8 cellular contexts compared by ENCODE assay signal in the genomic region with DNA sequence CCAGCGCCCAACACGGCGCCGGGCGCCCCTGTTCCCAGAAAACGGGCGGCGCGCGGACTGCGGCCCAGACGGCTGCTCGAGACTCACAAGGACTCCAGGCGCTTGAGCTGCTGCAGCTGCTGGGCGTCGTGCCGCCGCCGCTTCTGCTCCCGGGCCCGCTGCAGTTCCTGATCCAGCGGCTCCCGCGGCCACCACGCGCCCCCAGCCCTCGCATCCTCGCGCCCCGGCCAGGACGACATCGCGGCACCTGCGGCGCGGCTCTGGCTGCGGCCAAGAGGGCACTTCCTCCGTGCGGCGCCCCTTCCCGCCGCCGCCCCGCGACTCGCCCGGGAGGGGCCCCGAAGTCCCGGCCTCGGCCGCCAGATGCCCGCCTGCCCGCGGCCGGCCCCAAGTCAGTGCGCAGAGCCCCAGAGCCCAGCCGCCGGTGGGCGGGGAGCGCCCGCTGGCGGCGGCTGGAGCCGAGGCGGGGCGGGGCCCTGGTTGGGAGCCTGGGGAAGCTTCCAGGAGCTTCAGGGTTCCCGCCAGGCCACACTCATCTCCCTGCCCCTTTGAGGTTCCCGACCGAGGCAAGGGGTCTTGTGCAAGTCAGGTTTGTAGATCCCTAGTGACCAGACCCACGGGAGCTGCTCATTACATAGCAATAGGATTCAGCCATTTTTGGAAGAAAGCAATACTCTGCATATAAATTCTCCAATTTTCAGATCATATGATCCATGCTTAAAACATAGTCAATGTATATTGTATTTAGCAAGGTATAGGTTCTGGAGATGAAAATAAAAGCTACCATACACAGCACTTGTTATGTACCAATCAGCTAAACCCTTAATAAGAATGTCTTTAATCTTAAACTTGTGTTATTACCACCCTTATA. TPM values are rescaled to one million over a fixed set of nuclear protein-coding genes. Genes with fewer than 3 reads are reported as not detected.
A peak's percentile ranks its signal among the peaks of the same experiment; 100 is the strongest.
DNase-seq lines count a peak whose midpoint lies in the region; ATAC-seq and TF ChIP-seq lines count a peak whose summit lies in the region.

No MANE protein-coding gene starts in this region.

- ATAC-seq in activated naive CD4-positive, alpha-beta T cell treated with anti-CD3 and anti-CD28 coated beads, Interleukin-2, amount 50 U/mL, for 72 hours, result peak; percentile 89 to 94

- no peaks in the 10 kb centered on the region; the same call in 1 of the 2 replicates for H4K20me1 ChIP-seq in SK-N-SH (ENCODE audit: insufficient read depth)

- WGBS in SK-N-SH (ENCODE audit: low lambda C conversion rate), result under 1% methylated on average over 20 of the region's 70 CpGs
- 0% methylated on average over 3 to 25 of the region's 70 CpGs for WGBS in thyroid gland, 2 donors

- H3K9me2 ChIP-seq in SK-N-SH, result no peaks in the 10 kb centered on the region

- H3K27me3 ChIP-seq in SK-N-SH (ENCODE audit: insufficient read depth), result no peaks in the 10 kb centered on the region
- H3K27me3 ChIP-seq in thyroid gland, result no peaks in the 10 kb centered on the region

- peak overlapping the region; percentile 81 to 91 for H3K27ac ChIP-seq in SK-N-SH (ENCODE audit: low read depth in 2 of 2, low read length in 1 of 2)
- peak overlapping the region; percentile 70 to 98 (median 80) for H3K27ac ChIP-seq in thyroid gland

- TF ChIP-seq POLR2A in thyroid gland (IDR thresholded peaks at IDR 0.05), result peak in 1 of 2 donors; percentile 69

- peaks cover 28% of the 10 kb centered on the region for H3K4me1 Mint-ChIP-seq in osteocyte (ENCODE audit: unreplicated experiment)

- peaks cover 45% of the 10 kb centered on the region for H3K79me2 ChIP-seq in SK-N-SH (ENCODE audit: insufficient read depth)

- intact Hi-C loops in head of caudate nucleus (cut with DNase I) (loop anchor here (5.0 kb wide), 2 partner anchors 51 to 119 kb away; a partner anchor contains a TSS), thyroid gland (cut with DNase I) (loop anchor here (5.0 to 10.0 kb wide), 2 partner anchors 98 to 119 kb away; a partner anchor contains a TSS)

- H3K4me3 ChIP-seq in LNCaP clone FGC (ENCODE audit: low read depth, low read length) (no peak overlapping the region), SK-N-SH (ENCODE audit: low read depth in 2 of 2, low read length in 1 of 2) (peak overlapping the region; percentile 71 to 82), thyroid gland (replicated peaks in 1 of 3) (peak overlapping the region; percentile 31 to 71 (median 60))

- H3K36me3 Mint-ChIP-seq in activated naive CD4-positive, alpha-beta T cell treated with anti-CD3 and anti-CD28 coated beads, Interleukin-2, amount 50 U/mL, for 72 hours, result peaks cover 16 to 26% of the 10 kb centered on the region in 2 donors
- peaks cover 9% of the 10 kb centered on the region for H3K36me3 Mint-ChIP-seq in osteocyte (ENCODE audit: unreplicated experiment)

- peak overlapping the region; percentile 72 for H2AFZ ChIP-seq in SK-N-SH (ENCODE audit: low read depth)

- peaks cover 4% of the 10 kb centered on the region in 2 donors for H3K9me3 Mint-ChIP-seq in activated naive CD4-positive, alpha-beta T cell treated with anti-CD3 and anti-CD28 coated beads, Interleukin-2, amount 50 U/mL, for 72 hours
- H3K9me3 Mint-ChIP-seq in osteocyte (ENCODE audit: unreplicated experiment), result no peaks in the 10 kb centered on the region

- peaks cover 7% of the 10 kb centered on the region for H3F3A ChIP-seq in SK-N-SH (replicated peaks; ENCODE audit: insufficient read depth)

- H3K27ac Mint-ChIP-seq in activated naive CD4-positive, alpha-beta T cell treated with anti-CD3 and anti-CD28 coated beads, Interleukin-2, amount 50 U/mL, for 72 hours, result no peak overlapping the region
- peak overlapping the region; percentile 70 for H3K27ac Mint-ChIP-seq in osteocyte (ENCODE audit: unreplicated experiment)

- H3K27me3 Mint-ChIP-seq in osteocyte (ENCODE audit: unreplicated experiment), result no peaks in the 10 kb centered on the region

- peak overlapping the region; percentile 84 for H3K9ac ChIP-seq in SK-N-SH

- peaks cover 6 to 7% of the 10 kb centered on the region in 2 experiments for H3K36me3 ChIP-seq in SK-N-SH (replicated peaks in 1 of 2; ENCODE audit: control insufficient read depth in 1 of 2, insufficient read depth in 2 of 2, low read length in 1 of 2)
- no peaks in the 10 kb centered on the region for H3K36me3 ChIP-seq in thyroid gland

- CTCF ChIA-PET in SK-N-SH (lab: Yijun Ruan, JAX), result interaction anchor here (0.6 to 5.8 kb wide), 36 partner anchors 8 to 180 kb away, joined by 3 to 48 read pairs (median 4); a partner anchor contains a TSS

- POLR2A ChIA-PET in SK-N-SH (lab: Yijun Ruan, JAX), result interaction anchor here (0.6 to 2.8 kb wide), 4 partner anchors 14 to 119 kb away, joined by 3 to 18 read pairs (median 10); a partner anchor contains a TSS

- H3K9me3 ChIP-seq in SK-N-SH, result no peaks in the 10 kb centered on the region
- no peaks in the 10 kb centered on the region for H3K9me3 ChIP-seq in thyroid gland

- TF ChIP-seq CTCF in LNCaP clone FGC (IDR thresholded peaks at IDR 0.05; ENCODE audit: control insufficient read depth, extremely low read depth, insufficient read depth) (peak; percentile 68), SK-N-SH (IDR thresholded peaks at IDR 0.05) (peak; percentile 64), osteocyte (IDR thresholded peaks at IDR 0.05) (peak; percentile 81), thyroid gland (IDR thresholded peaks at IDR 0.05) (peak in 3 of 6 experiments; percentile 60 to 80 (median 66))

- no peak; a peak in 3 of 4 replicates for TF ChIP-seq EP300 in SK-N-SH (IDR thresholded peaks at IDR 0.05; ENCODE audit: borderline replicate concordance in 1 of 2, low read depth in 1 of 2, low read length in 1 of 2)

- peak; percentile 74 for TF ChIP-seq RAD21 in SK-N-SH (IDR thresholded peaks at IDR 0.05; ENCODE audit: low read length)

- DNase-seq in GF-D8 (lab: John Stamatoyannopoulos, UW) (peak; percentile 71), H4 (ENCODE audit: low spot score) (peak; percentile 59), LNCaP clone FGC (ENCODE audit: low read depth) (no peak), SK-N-SH (peak; percentile 99), head of caudate nucleus (peak; percentile 39 to 91 (median 84)), osteocyte (ENCODE audit: extremely low spot score, unreplicated experiment) (peak; percentile 93), thyroid gland (peak; percentile 76 to 81)
- peak; percentile 73 to 79 for DNase-seq in activated naive CD4-positive, alpha-beta T cell treated with anti-CD3 and anti-CD28 coated beads, Interleukin-2, amount 50 U/mL, for 72 hours (ENCODE audit: low spot score in 2 of 2)

- peaks cover 3 to 10% of the 10 kb centered on the region in 2 experiments; a peak in 3 of 4 replicates for H3K4me1 ChIP-seq in SK-N-SH (ENCODE audit: control insufficient read depth in 1 of 2, insufficient read depth in 2 of 2, low read depth in 1 of 2, low read length in 1 of 2)
- H3K4me1 ChIP-seq in thyroid gland, result peaks cover 6 to 13% of the 10 kb centered on the region in 2 donors

- H3K4me2 ChIP-seq in SK-N-SH, result peak overlapping the region; percentile 80

- peak overlapping the region; percentile 90 for H3K4me3 Mint-ChIP-seq in osteocyte (ENCODE audit: unreplicated experiment)

TF ChIP-seq in SK-N-SH, 30 proteins besides CTCF, POLR2A, EP300 and RAD21 (continues in another document):
- TF ChIP-seq JUND (IDR thresholded peaks at IDR 0.05) (no peak), MXI1 (IDR thresholded peaks at IDR 0.05; ENCODE audit: low read depth, low read length) (no peak; the same call in 1 of the 2 replicates), TCF12 (IDR thresholded peaks at IDR 0.05) (no peak), RXRA (IDR thresholded peaks at IDR 0.05; ENCODE audit: borderline replicate concordance, low read depth) (no peak), CHD2 (IDR thresholded peaks at IDR 0.05; ENCODE audit: low read length, partially characterized antibody) (no peak), RFX5 (IDR thresholded peaks at IDR 0.05; ENCODE audit: low read length) (0 out of 2 replicates have a peak, but pooled peaks have one; percentile 47), TAF1 (IDR thresholded peaks at IDR 0.05; ENCODE audit: borderline replicate concordance, low read depth, low read length) (no peak)
- TF ChIP-seq, protein P1, sequence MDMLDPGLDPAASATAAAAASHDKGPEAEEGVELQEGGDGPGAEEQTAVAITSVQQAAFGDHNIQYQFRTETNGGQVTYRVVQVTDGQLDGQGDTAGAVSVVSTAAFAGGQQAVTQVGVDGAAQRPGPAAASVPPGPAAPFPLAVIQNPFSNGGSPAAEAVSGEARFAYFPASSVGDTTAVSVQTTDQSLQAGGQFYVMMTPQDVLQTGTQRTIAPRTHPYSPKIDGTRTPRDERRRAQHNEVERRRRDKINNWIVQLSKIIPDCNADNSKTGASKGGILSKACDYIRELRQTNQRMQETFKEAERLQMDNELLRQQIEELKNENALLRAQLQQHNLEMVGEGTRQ (IDR thresholded peaks at IDR 0.05; ENCODE audit: borderline replicate concordance, low read depth, low read length), result no peak
- TF ChIP-seq, protein P2, sequence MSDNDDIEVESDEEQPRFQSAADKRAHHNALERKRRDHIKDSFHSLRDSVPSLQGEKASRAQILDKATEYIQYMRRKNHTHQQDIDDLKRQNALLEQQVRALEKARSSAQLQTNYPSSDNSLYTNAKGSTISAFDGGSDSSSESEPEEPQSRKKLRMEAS (IDR thresholded peaks at IDR 0.05; ENCODE audit: low read depth), result peak; percentile 65

RNA-seq across cellular contexts. Expression of a gene that starts 14.2 kb away (rescaled TPM):
- total RNA-seq in H4 (2014; rRNA removed; shearing (Covaris generic)), result 167 and 188 TPM in 2 replicates
- 211 and 219 TPM in 2 replicates for polyA plus RNA-seq in SK-N-SH (2012; rRNA removed)
- polyA plus RNA-seq in SK-N-SH (2012; cell fraction: cytosol; rRNA removed), result 262 TPM in 2 replicates
- 143 and 147 TPM in 2 replicates for polyA plus RNA-seq in SK-N-SH (2012; cell fraction: nucleus; rRNA removed)
- total RNA-seq in activated naive CD4-positive, alpha-beta T cell treated with anti-CD3 and anti-CD28 coated beads, Interleukin-2, amount 50 U/mL, for 72 hours, result 1 to 10 TPM in 1 of 2 donors, not detected in 1; 2.1 TPM
- total RNA-seq in osteocyte, result 229 and 237 TPM in 2 replicates
- 100 to 1,000 TPM in 3 of 4 donors, 10 to 100 TPM in 1; 94.7 to 139 (median 123) TPM for total RNA-seq in thyroid gland

RNA-seq across cellular contexts. Expression of a gene that starts 51.5 kb away (rescaled TPM):
- total RNA-seq in H4 (2014; rRNA removed; shearing (Covaris generic)), result 49.4 and 63.6 TPM in 2 replicates
- polyA plus RNA-seq in SK-N-SH (2012; rRNA removed), result 23.6 and 28.3 TPM in 2 replicates
- polyA plus RNA-seq in SK-N-SH (2012; cell fraction: cytosol; rRNA removed), result 32.5 and 37.1 TPM in 2 replicates
- 18.4 and 43.0 TPM in 2 replicates for polyA plus RNA-seq in SK-N-SH (2012; cell fraction: nucleus; rRNA removed)
- total RNA-seq in activated naive CD4-positive, alpha-beta T cell treated with anti-CD3 and anti-CD28 coated beads, Interleukin-2, amount 50 U/mL, for 72 hours, result 10 to 100 TPM; 35.7 to 49.5 TPM
- 33.9 and 36.5 TPM in 2 replicates for total RNA-seq in osteocyte
- total RNA-seq in thyroid gland, result 10 to 100 TPM; 35.1 to 49.8 (median 42.5) TPM

Comparison
In these comparisons a context has a peak if more than half of its experiments do, and no peak if none do; other contexts are left out.
1. RNA of a gene that starts 14.2 kb away (total RNA-seq): 229 to 237 TPM in osteocyte, 167 to 188 TPM in H4 and 94.7 to 139 TPM in thyroid gland; 2.1 TPM in activated naive CD4-positive, alpha-beta T cell treated with anti-CD3 and anti-CD28 coated beads, Interleukin-2, amount 50 U/mL, for 72 hours; every median in the first group is over 10 times any median in the second.